Comparison of ENCODE assay signal across 8 cellular contexts in genomic region chr3:59451041-59451763, GRCh38.
DNase-seq lines count a peak whose midpoint lies in the region; ATAC-seq lines count a peak whose summit lies in the region.

No MANE protein-coding gene starts in this region.

- no peak overlapping the region for H4K91ac ChIP-seq in mesenchymal stem cell (ENCODE audit: low read length)

- H2AFZ ChIP-seq in mesenchymal stem cell (ENCODE audit: low read depth, low read length), result no peak overlapping the region

- H3K27me3 ChIP-seq in mesenchymal stem cell (ENCODE audit: control insufficient read depth in 1 of 2, insufficient read depth in 1 of 2, low read length in 2 of 2), result no peaks in the 10 kb centered on the region

- no peak overlapping the region for H2BK120ac ChIP-seq in mesenchymal stem cell (ENCODE audit: low read depth, low read length)

- H3K23ac ChIP-seq in mesenchymal stem cell (ENCODE audit: low read length in 2 of 2), result no peak overlapping the region

- no peaks in the 10 kb centered on the region for H3K79me1 ChIP-seq in mesenchymal stem cell (replicated peaks; ENCODE audit: low read length, poor library complexity, severe bottlenecking)

- no peak overlapping the region for H2BK12ac ChIP-seq in mesenchymal stem cell (ENCODE audit: low read length in 2 of 2)

- 29% methylated on average over 6 of the region's 6 CpGs for WGBS in mesenchymal stem cell

- no peaks in the 10 kb centered on the region for H3K9me3 ChIP-seq in KOPT-K1 (ENCODE audit: insufficient read depth, low read length, poor library complexity, severe bottlenecking)
- H3K9me3 ChIP-seq in mesenchymal stem cell (ENCODE audit: control insufficient read depth, low read length), result no peaks in the 10 kb centered on the region

- no peak overlapping the region for H3K9ac ChIP-seq in mesenchymal stem cell (ENCODE audit: low read length)

- H3K18ac ChIP-seq in mesenchymal stem cell (ENCODE audit: low read depth in 1 of 2, low read length in 2 of 2), result no peak overlapping the region

- H2BK15ac ChIP-seq in mesenchymal stem cell (ENCODE audit: low read depth, poor library complexity, severe bottlenecking), result no peak overlapping the region

- H2AK5ac ChIP-seq in mesenchymal stem cell (ENCODE audit: low read length, severe bottlenecking), result no peak overlapping the region

- no peak overlapping the region for H3K4ac ChIP-seq in mesenchymal stem cell (ENCODE audit: low read depth in 1 of 2, low read length in 2 of 2)

- peak; percentile 95 for ATAC-seq in GM21528 (IDR thresholded peaks at IDR 0.05; ENCODE audit: low FRiP score, unreplicated experiment)

- H3K36me3 ChIP-seq in KOPT-K1 (ENCODE audit: insufficient read depth, low read length) (no peaks in the 10 kb centered on the region), mesenchymal stem cell (ENCODE audit: control insufficient read depth in 1 of 2, insufficient read depth in 2 of 2, low read depth in 1 of 2, low read length in 2 of 2) (no peaks in the 10 kb centered on the region)

- no peak overlapping the region for H3K4me2 ChIP-seq in mesenchymal stem cell (ENCODE audit: low read length, poor library complexity, severe bottlenecking)

- peak overlapping the region; percentile 84 for H3K27ac ChIP-seq in KOPT-K1 (ENCODE audit: low read depth, low read length, poor library complexity, severe bottlenecking)
- no peak overlapping the region for H3K27ac ChIP-seq in mesenchymal stem cell (ENCODE audit: low read length, poor library complexity, severe bottlenecking)

- peaks cover 3% of the 10 kb centered on the region for H3K4me1 ChIP-seq in mesenchymal stem cell (ENCODE audit: control insufficient read depth, insufficient read depth, low read depth, low read length)

- no peak overlapping the region for H3K14ac ChIP-seq in mesenchymal stem cell (ENCODE audit: low read length in 2 of 2)

- DNase-seq in activated CD8-positive, alpha-beta memory T cell treated with anti-CD3 and anti-CD28 coated beads, Interleukin-2, amount 50 U/mL, for 4 hours, result peak; percentile 36
- DNase-seq in mesenchymal stem cell, result peak; percentile 32
- no peak for DNase-seq in ureter (ENCODE audit: low spot score)
- DNase-seq in SKM-1 treated with dmso at 0.1 percent for 144 hours (lab: John Stamatoyannopoulos, UW; ENCODE audit: unreplicated experiment), result no peak
- no peak for DNase-seq in LoVo (ENCODE audit: low spot score)

- H2BK5ac ChIP-seq in mesenchymal stem cell (ENCODE audit: low read depth, low read length, poor library complexity, severe bottlenecking), result no peak overlapping the region

- peak overlapping the region; percentile 50; the same call in 1 of the 2 replicates for H3K4me3 ChIP-seq in GM08714 (ENCODE audit: low read length)
- no peak overlapping the region for H3K4me3 ChIP-seq in mesenchymal stem cell (ENCODE audit: insufficient read depth in 1 of 2, low read depth in 1 of 2, low read length in 2 of 2)

- H4K8ac ChIP-seq in mesenchymal stem cell (ENCODE audit: low read length), result no peak overlapping the region

Comparison
In these comparisons a context has a peak if more than half of its experiments do, and no peak if none do; other contexts are left out.
1. DNase-seq: peak in activated CD8-positive, alpha-beta memory T cell treated with anti-CD3 and anti-CD28 coated beads, Interleukin-2, amount 50 U/mL, for 4 hours (single experiment) and mesenchymal stem cell (single experiment); none in ureter (single experiment), SKM-1 treated with dmso at 0.1 percent for 144 hours (single experiment) and LoVo (single experiment).